In genomic region chr1:24454684-24455091, GRCh38 we compare ENCODE assay signal across 33 cellular contexts. TPM values are rescaled to one million over a fixed set of nuclear protein-coding genes. Genes with fewer than 3 reads are reported as not detected.
DNase-seq lines count a peak whose midpoint lies in the region; ATAC-seq and TF ChIP-seq lines count a peak whose summit lies in the region.
"Had no signal": no experiment of that assay in that cellular context is flagged by ENCODE, and none has a peak within 500 bp of the region (broad histone marks: within the 10 kb centered on the region; RNA-seq: fewer than 3 reads in every experiment).

No MANE protein-coding gene starts in this region.

- H3K9me3 ChIP-seq in osteoblast (ENCODE audit: low read depth, low read length): no peaks in the 10 kb centered on the region
- H3K9me3 ChIP-seq: BLaER1 treated with 17β-estradiol and CSF1 and Interleukin-3, amounts not matched to agents 10 nM and 100 nM; colonic mucosa; gastrocnemius medialis; HAP-1; right atrium auricular region; spleen; thoracic aorta; uterus had no signal

- H3K79me2 ChIP-seq in osteoblast (ENCODE audit: insufficient read depth, low read length): no peaks in the 10 kb centered on the region
- H3K79me2 ChIP-seq: parathyroid adenoma had no signal

- DNase-seq in activated T-cell treated with anti-CD3 and anti-CD28 coated beads, Interleukin-2, amount 50 U/mL, for 72 hours: peak in 1 of 2 donors; percentile 4
- DNase-seq in activated T-cell treated with anti-CD3 and anti-CD28 coated beads, Interleukin-2, amount 50 U/mL, for 4 hours: no peak
- peak; percentile 9 for DNase-seq in ELR (ENCODE audit: low read depth)
- no peak for DNase-seq in osteoblast (ENCODE audit: insufficient read length, low spot score, missing footprints)
- DNase-seq in glutamatergic neuron: no peak
- no peak for DNase-seq in NCI-H146 (lab: John Stamatoyannopoulos, UW)
- DNase-seq: ACHN; activated CD4-positive, alpha-beta T cell treated with anti-CD3 and anti-CD28 coated beads, Interleukin-2, amount 10 ng/mL, durations not matched to agents 24 days and 14 days; activated effector memory CD4-positive, alpha-beta T cell treated with anti-CD3 and anti-CD28 coated beads, Interleukin-2, amount 50 U/mL, for 16 hours; amygdala; colonic mucosa; effector memory CD8-positive, alpha-beta T cell; gastrocnemius medialis; hippocampal formation; Karpas-422; NCI-H1092; NCI-H2029 treated with DMSO at 0.1 percent for 48 hours; NCI-H446; nephron progenitor cell; spleen; stimulated activated CD4-positive, alpha-beta T cell treated with anti-CD3 and anti-CD28 coated beads, Interleukin-4, amount 100 ng/mL, for 24 hours; stimulated activated naive CD8-positive, alpha-beta T cell treated with anti-CD3 and anti-CD28 coated beads, Interleukin-15, Interleukin-2, amounts not matched to agents 100 U/mL and 50 U/mL, for 24 hours; uterus had no signal

- H3K4me3 Mint-ChIP-seq in activated T-cell treated with anti-CD3 and anti-CD28 coated beads, Interleukin-2, amount 50 U/mL, for 72 hours: no peak overlapping the region
- no peak overlapping the region for H3K4me3 Mint-ChIP-seq in activated T-cell treated with anti-CD3 and anti-CD28 coated beads, Interleukin-2, amount 50 U/mL, for 4 hours
- no peak overlapping the region for H3K4me3 Mint-ChIP-seq in activated T-helper 17 cell treated with anti-CD3 and anti-CD28 coated beads, Interleukin-2, amount 50 U/mL, for 72 hours
- no peak overlapping the region for H3K4me3 Mint-ChIP-seq in glutamatergic neuron (ENCODE audit: unreplicated experiment)
- H3K4me3 Mint-ChIP-seq: activated CD4-positive, alpha-beta T cell treated with anti-CD3 and anti-CD28 coated beads, Interleukin-2, amount 10 ng/mL, durations not matched to agents 24 days and 14 days; effector memory CD8-positive, alpha-beta T cell; nephron progenitor cell; T-helper 1 cell treated with Interleukin-12 subunit alpha and Interleukin-12 subunit beta and Interleukin-4 antibody, amounts not matched to agents 30 μg/mL and 1 μg/mL, for 36 hours had no signal

- no peak overlapping the region for H3K4me2 ChIP-seq in osteoblast (ENCODE audit: insufficient read depth, low read length)

- H3K36me3 Mint-ChIP-seq in activated T-cell treated with anti-CD3 and anti-CD28 coated beads, Interleukin-2, amount 50 U/mL, for 72 hours (ENCODE audit: insufficient read depth in 2 of 2): peaks cover 8 to 34% of the 10 kb centered on the region in 2 donors
- peaks cover 56% of the 10 kb centered on the region for H3K36me3 Mint-ChIP-seq in activated T-cell treated with anti-CD3 and anti-CD28 coated beads, Interleukin-2, amount 50 U/mL, for 4 hours (ENCODE audit: insufficient read depth)
- H3K36me3 Mint-ChIP-seq in activated T-helper 17 cell treated with anti-CD3 and anti-CD28 coated beads, Interleukin-2, amount 50 U/mL, for 72 hours (ENCODE audit: low read depth): peaks cover 92% of the 10 kb centered on the region
- no peaks in the 10 kb centered on the region for H3K36me3 Mint-ChIP-seq in glutamatergic neuron (ENCODE audit: unreplicated experiment)

- H3K27me3 Mint-ChIP-seq in activated T-cell treated with anti-CD3 and anti-CD28 coated beads, Interleukin-2, amount 50 U/mL, for 72 hours (ENCODE audit: low read depth): no peaks in the 10 kb centered on the region
- no peaks in the 10 kb centered on the region for H3K27me3 Mint-ChIP-seq in activated T-cell treated with anti-CD3 and anti-CD28 coated beads, Interleukin-2, amount 50 U/mL, for 4 hours (ENCODE audit: low read depth)
- H3K27me3 Mint-ChIP-seq in activated T-helper 17 cell treated with anti-CD3 and anti-CD28 coated beads, Interleukin-2, amount 50 U/mL, for 72 hours: no peaks in the 10 kb centered on the region
- no peaks in the 10 kb centered on the region for H3K27me3 Mint-ChIP-seq in glutamatergic neuron (ENCODE audit: unreplicated experiment)
- H3K27me3 Mint-ChIP-seq: activated CD4-positive, alpha-beta T cell treated with anti-CD3 and anti-CD28 coated beads, Interleukin-2, amount 10 ng/mL, durations not matched to agents 24 days and 14 days; effector memory CD8-positive, alpha-beta T cell had no signal

- H3K27ac Mint-ChIP-seq in activated T-cell treated with anti-CD3 and anti-CD28 coated beads, Interleukin-2, amount 50 U/mL, for 72 hours: peak overlapping the region; percentile 43
- H3K27ac Mint-ChIP-seq in activated T-helper 17 cell treated with anti-CD3 and anti-CD28 coated beads, Interleukin-2, amount 50 U/mL, for 72 hours: peak overlapping the region; percentile 55
- H3K27ac Mint-ChIP-seq in glutamatergic neuron (ENCODE audit: unreplicated experiment): no peak overlapping the region
- H3K27ac Mint-ChIP-seq: activated CD4-positive, alpha-beta T cell treated with anti-CD3 and anti-CD28 coated beads, Interleukin-2, amount 10 ng/mL, durations not matched to agents 24 days and 14 days; effector memory CD8-positive, alpha-beta T cell; nephron progenitor cell; T-helper 1 cell treated with Interleukin-12 subunit alpha and Interleukin-12 subunit beta and Interleukin-4 antibody, amounts not matched to agents 30 μg/mL and 1 μg/mL, for 36 hours had no signal

- H4K20me1 ChIP-seq in osteoblast (ENCODE audit: insufficient read depth, low read length): no peaks in the 10 kb centered on the region
- H4K20me1 ChIP-seq: BLaER1 treated with 17β-estradiol and CSF1 and Interleukin-3, amounts not matched to agents 10 nM and 100 nM had no signal

- H3K4me1 ChIP-seq in osteoblast (ENCODE audit: insufficient read depth, low read length): peaks cover 3% of the 10 kb centered on the region
- H3K4me1 ChIP-seq: colonic mucosa, gastrocnemius medialis, HAP-1, right atrium auricular region, spleen, uterus had no signal

- peaks cover 16% of the 10 kb centered on the region for H3K36me3 ChIP-seq in osteoblast (ENCODE audit: insufficient read depth, low read length)
- H3K36me3 ChIP-seq: colonic mucosa, gastrocnemius medialis, uterus had no signal

- no peaks in the 10 kb centered on the region for H3K27me3 ChIP-seq in osteoblast (ENCODE audit: insufficient read depth, low read length)
- H3K27me3 ChIP-seq: BLaER1 treated with 17β-estradiol and CSF1 and Interleukin-3, amounts not matched to agents 10 nM and 100 nM; colonic mucosa; gastrocnemius medialis; right atrium auricular region; spleen; uterus had no signal

- H2AFZ ChIP-seq in osteoblast (ENCODE audit: low read length): no peak overlapping the region
- H2AFZ ChIP-seq: parathyroid adenoma had no signal

- peak in 1 of 2 donors; percentile 72 for ATAC-seq in activated T-cell treated with anti-CD3 and anti-CD28 coated beads, Interleukin-2, amount 50 U/mL, for 72 hours (replicated peaks in 1 of 2)
- ATAC-seq in activated T-cell treated with anti-CD3 and anti-CD28 coated beads, Interleukin-2, amount 50 U/mL, for 4 hours: no peak
- peak; percentile 76 for ATAC-seq in activated T-helper 17 cell treated with anti-CD3 and anti-CD28 coated beads, Interleukin-2, amount 50 U/mL, for 72 hours (replicated peaks)
- ATAC-seq in HG02588 (IDR thresholded peaks at IDR 0.05; ENCODE audit: unreplicated experiment): no peak
- ATAC-seq: effector memory CD8-positive, alpha-beta T cell; esophagus mucosa; gastrocnemius medialis; stimulated activated naive CD8-positive, alpha-beta T cell treated with anti-CD3 and anti-CD28 coated beads, Interleukin-15, Interleukin-2, amounts not matched to agents 100 U/mL and 50 U/mL, for 24 hours had no signal

- H3K4me1 Mint-ChIP-seq in activated T-cell treated with anti-CD3 and anti-CD28 coated beads, Interleukin-2, amount 50 U/mL, for 72 hours (ENCODE audit: low read depth): peaks cover 11% of the 10 kb centered on the region
- peaks cover 2% of the 10 kb centered on the region for H3K4me1 Mint-ChIP-seq in activated T-cell treated with anti-CD3 and anti-CD28 coated beads, Interleukin-2, amount 50 U/mL, for 4 hours (ENCODE audit: low read depth)
- H3K4me1 Mint-ChIP-seq in activated T-helper 17 cell treated with anti-CD3 and anti-CD28 coated beads, Interleukin-2, amount 50 U/mL, for 72 hours: peaks cover 1% of the 10 kb centered on the region
- no peaks in the 10 kb centered on the region for H3K4me1 Mint-ChIP-seq in glutamatergic neuron (ENCODE audit: low read depth, unreplicated experiment)

- TF ChIP-seq CTCF in osteoblast (IDR thresholded peaks at IDR 0.05; ENCODE audit: extremely low read depth, low read depth, low read length) (no peak), glutamatergic neuron (IDR thresholded peaks at IDR 0.05; ENCODE audit: partially characterized antibody, unreplicated experiment) (no peak)

- no peak overlapping the region for H3K4me3 ChIP-seq in osteoblast (ENCODE audit: insufficient read depth, low read length)
- H3K4me3 ChIP-seq: BLaER1 treated with 17β-estradiol and CSF1 and Interleukin-3, amounts not matched to agents 10 nM and 100 nM; colonic mucosa; gastrocnemius medialis; HAP-1; right atrium auricular region; SK-N-MC; spleen; thoracic aorta; uterus had no signal

- H3K27ac ChIP-seq in osteoblast (ENCODE audit: low read depth, low read length): peak overlapping the region; percentile 55
- H3K27ac ChIP-seq: BLaER1 treated with 17β-estradiol and CSF1 and Interleukin-3, amounts not matched to agents 10 nM and 100 nM; colonic mucosa; gastrocnemius medialis; parathyroid adenoma; right atrium auricular region; SK-N-MC; spleen; thoracic aorta; uterus had no signal

- no peaks in the 10 kb centered on the region for H3K9me3 Mint-ChIP-seq in activated T-cell treated with anti-CD3 and anti-CD28 coated beads, Interleukin-2, amount 50 U/mL, for 72 hours
- H3K9me3 Mint-ChIP-seq in activated T-cell treated with anti-CD3 and anti-CD28 coated beads, Interleukin-2, amount 50 U/mL, for 4 hours: no peaks in the 10 kb centered on the region
- H3K9me3 Mint-ChIP-seq in activated T-helper 17 cell treated with anti-CD3 and anti-CD28 coated beads, Interleukin-2, amount 50 U/mL, for 72 hours: no peaks in the 10 kb centered on the region
- H3K9me3 Mint-ChIP-seq in glutamatergic neuron (ENCODE audit: unreplicated experiment): peaks cover 1% of the 10 kb centered on the region
- H3K9me3 Mint-ChIP-seq: activated CD4-positive, alpha-beta T cell treated with anti-CD3 and anti-CD28 coated beads, Interleukin-2, amount 10 ng/mL, durations not matched to agents 24 days and 14 days; effector memory CD8-positive, alpha-beta T cell; nephron progenitor cell; T-helper 1 cell treated with Interleukin-12 subunit alpha and Interleukin-12 subunit beta and Interleukin-4 antibody, amounts not matched to agents 30 μg/mL and 1 μg/mL, for 36 hours had no signal

RNA-seq across cellular contexts. Expression of gene NIPAL3, which starts 39.1 kb away (rescaled TPM):
- total RNA-seq in activated T-cell treated with anti-CD3 and anti-CD28 coated beads, Interleukin-2, amount 50 U/mL, for 72 hours: 10 to 100 TPM; 54.1 to 68.7 TPM
- total RNA-seq in activated T-cell treated with anti-CD3 and anti-CD28 coated beads, Interleukin-2, amount 50 U/mL, for 4 hours: 10 to 100 TPM; 24.0 to 31.8 (median 26.8) TPM
- 10 to 100 TPM; 30.0 to 38.5 TPM for total RNA-seq in activated T-helper 17 cell treated with anti-CD3 and anti-CD28 coated beads, Interleukin-2, amount 50 U/mL, for 72 hours
- 29.2 and 31.8 TPM in 2 replicates for total RNA-seq in osteoblast
- 18.6 TPM for total RNA-seq in glutamatergic neuron (ENCODE audit: unreplicated experiment)

RNA-seq across cellular contexts. Expression of gene STPG1, which starts 41.1 kb away (rescaled TPM):
- 10 to 100 TPM; 13.0 to 17.8 TPM for total RNA-seq in activated T-cell treated with anti-CD3 and anti-CD28 coated beads, Interleukin-2, amount 50 U/mL, for 72 hours
- total RNA-seq in activated T-cell treated with anti-CD3 and anti-CD28 coated beads, Interleukin-2, amount 50 U/mL, for 4 hours: 1 to 10 TPM; 3.2 to 4.2 (median 3.9) TPM
- total RNA-seq in activated T-helper 17 cell treated with anti-CD3 and anti-CD28 coated beads, Interleukin-2, amount 50 U/mL, for 72 hours: 1 to 10 TPM; 6.5 to 7.0 TPM
- 7.2 and 7.4 TPM in 2 replicates for total RNA-seq in osteoblast
- total RNA-seq in glutamatergic neuron (ENCODE audit: unreplicated experiment): 2.4 TPM

RNA-seq across cellular contexts. Expression of gene RCAN3, which starts 47.9 kb away (rescaled TPM):
- 100 to 1,000 TPM; 103 to 151 TPM for total RNA-seq in activated T-cell treated with anti-CD3 and anti-CD28 coated beads, Interleukin-2, amount 50 U/mL, for 72 hours
- total RNA-seq in activated T-cell treated with anti-CD3 and anti-CD28 coated beads, Interleukin-2, amount 50 U/mL, for 4 hours: 10 to 100 TPM; 45.0 to 51.7 (median 47.4) TPM
- 10 to 100 TPM; 38.6 to 54.6 TPM for total RNA-seq in activated T-helper 17 cell treated with anti-CD3 and anti-CD28 coated beads, Interleukin-2, amount 50 U/mL, for 72 hours
- total RNA-seq in osteoblast (1.8 and 3.5 TPM in 2 replicates), glutamatergic neuron (ENCODE audit: unreplicated experiment) (21.8 TPM)
